In genomic region chr6:133804263-133804662, GRCh38 we compare ENCODE assay signal across 1 cellular context.
TF ChIP-seq lines count a peak whose summit lies in the region.

No MANE protein-coding gene starts in this region.

TF ChIP-seq in K562, 482 proteins besides CTCF, POLR2A, EP300 and RAD21 (continued from another document and continues in another):
- TF ChIP-seq PBX2 (CRISPR knock-in tag; IDR thresholded peaks at IDR 0.05; ENCODE audit: low read depth) (no peak), PBX2 (tag; conservative IDR thresholded peaks at IDR 0.05; ENCODE audit: low read depth) (no peak), THRA (IDR thresholded peaks at IDR 0.05) (no peak), ZNF740 (CRISPR knock-in tag; IDR thresholded peaks at IDR 0.05) (no peak), ZNF740 (tag; IDR thresholded peaks at IDR 0.05) (peak in 1 of 2 experiments; percentile 43; a peak in 1 of 4 replicates), MCM5 (IDR thresholded peaks at IDR 0.05; ENCODE audit: low read depth) (no peak), CREB3L1 (IDR thresholded peaks at IDR 0.05; ENCODE audit: borderline replicate concordance, low read depth) (no peak), IFI16 (CRISPR knock-in tag; IDR thresholded peaks at IDR 0.05) (no peak), NR4A1 (CRISPR knock-in tag; IDR thresholded peaks at IDR 0.05) (no peak), NR4A1 (tag; IDR thresholded peaks at IDR 0.05) (peak; percentile 80), ARNT (IDR thresholded peaks at IDR 0.05) (no peak), NCOA6 (IDR thresholded peaks at IDR 0.05) (no peak), PML (IDR thresholded peaks at IDR 0.05; ENCODE audit: low read length) (no peak), FOXK1 (CRISPR knock-in tag; IDR thresholded peaks at IDR 0.05; ENCODE audit: borderline replicate concordance) (no peak), FOXK2 (conservative IDR thresholded peaks at IDR 0.05 in 1 of 2, IDR thresholded peaks at IDR 0.05 in 1 of 2; ENCODE audit: low read depth in 2 of 2) (no peak), ASH1L (IDR thresholded peaks at IDR 0.05; ENCODE audit: borderline replicate concordance, low read depth, partially characterized antibody) (no peak), RBM25 (IDR thresholded peaks at IDR 0.05; ENCODE audit: low read depth, low read length, severe bottlenecking) (no peak), ATF2 (CRISPR knock-in tag; IDR thresholded peaks at IDR 0.05) (no peak), ATF3 (IDR thresholded peaks at IDR 0.05) (no peak), ATF3 (CRISPR knock-in tag; conservative IDR thresholded peaks at IDR 0.05) (no peak), BCL6 (CRISPR knock-in tag; IDR thresholded peaks at IDR 0.05) (0 out of 2 replicates have a peak, but pooled peaks have one; percentile 32), MITF (IDR thresholded peaks at IDR 0.05) (no peak), PHTF2 (CRISPR knock-in tag; IDR thresholded peaks at IDR 0.05) (no peak), ZNF511 (CRISPR knock-in tag; IDR thresholded peaks at IDR 0.05) (no peak), ZKSCAN8 (CRISPR knock-in tag; IDR thresholded peaks at IDR 0.05) (no peak), ZBTB11 (CRISPR knock-in tag; IDR thresholded peaks at IDR 0.05) (no peak), TAF7 (tag; IDR thresholded peaks at IDR 0.05) (no peak), MLLT1 (IDR thresholded peaks at IDR 0.05) (no peak), PTRF (tag; IDR thresholded peaks at IDR 0.05) (no peak), GABPA (tag; conservative IDR thresholded peaks at IDR 0.05; ENCODE audit: low read depth) (peak; percentile 41; the same call in 1 of the 2 replicates), ZBTB5 (IDR thresholded peaks at IDR 0.05) (no peak), ATF4 (CRISPR knock-in tag; IDR thresholded peaks at IDR 0.05) (no peak), PHB (CRISPR knock-in tag; IDR thresholded peaks at IDR 0.05) (no peak), NBN (IDR thresholded peaks at IDR 0.05; ENCODE audit: low read depth) (no peak), HNRNPK (IDR thresholded peaks at IDR 0.05; ENCODE audit: low read depth, low read length, poor library complexity, severe bottlenecking) (no peak), ARHGAP35 (IDR thresholded peaks at IDR 0.05; ENCODE audit: partially characterized antibody) (no peak), HOXB6 (CRISPR knock-in tag; IDR thresholded peaks at IDR 0.05; ENCODE audit: borderline replicate concordance) (no peak), ZNF639 (CRISPR knock-in tag; conservative IDR thresholded peaks at IDR 0.05 in 1 of 2, IDR thresholded peaks at IDR 0.05 in 1 of 2) (0 out of 4 replicates have a peak, but pooled peaks of 1 of the 2 experiments have one; percentile 61)
